In genomic region chr7:2233876-2234275, GRCh38 we compare ENCODE assay signal across 14 cellular contexts. TPM values are rescaled to one million over a fixed set of nuclear protein-coding genes. Genes with fewer than 3 reads are reported as not detected.
DNase-seq lines count a peak whose midpoint lies in the region; ATAC-seq and TF ChIP-seq lines count a peak whose summit lies in the region.
"Had no signal": no experiment of that assay in that cellular context is flagged by ENCODE, and none has a peak within 500 bp of the region (broad histone marks: within the 10 kb centered on the region; RNA-seq: fewer than 3 reads in every experiment).

No MANE protein-coding gene starts in this region.

- no peak overlapping the region for H3K4me3 ChIP-seq in RWPE2 (ENCODE audit: severe bottlenecking)

- H3K4me3 Mint-ChIP-seq in activated CD4-positive, alpha-beta T cell treated with anti-CD3 and anti-CD28 coated beads, Interleukin-2, amount 10 ng/mL, durations not matched to agents 24 days and 14 days, result peak overlapping the region; percentile 58
- peak overlapping the region; percentile 48 for H3K4me3 Mint-ChIP-seq in osteocyte (ENCODE audit: unreplicated experiment)

- no peaks in the 10 kb centered on the region for H3K9me3 ChIP-seq in RWPE2 (ENCODE audit: severe bottlenecking)
- H3K9me3 ChIP-seq: A549, lower lobe of right lung, upper lobe of left lung had no signal

- intact Hi-C loops in activated CD4-positive, alpha-beta T cell treated with anti-CD3 and anti-CD28 coated beads, Interleukin-2, amount 10 ng/mL, durations not matched to agents 24 days and 14 days (cut with micrococcal nuclease), result loop anchor here (5.0 kb wide), 4 partner anchors 118 to 667 kb away; partner anchors contain the start of genes CHST12 and EIF3B

- TF ChIP-seq CTCF in RWPE2 (IDR thresholded peaks at IDR 0.05; ENCODE audit: poor library complexity, severe bottlenecking), result no peak
- no peak for TF ChIP-seq CTCF in osteocyte (IDR thresholded peaks at IDR 0.05)

- H3K36me3 Mint-ChIP-seq in activated CD4-positive, alpha-beta T cell treated with anti-CD3 and anti-CD28 coated beads, Interleukin-2, amount 10 ng/mL, durations not matched to agents 24 days and 14 days (ENCODE audit: low read depth), result peaks cover 37% of the 10 kb centered on the region
- H3K36me3 Mint-ChIP-seq in osteocyte (ENCODE audit: unreplicated experiment), result peaks cover 26% of the 10 kb centered on the region

- DNase-seq in activated CD4-positive, alpha-beta T cell treated with anti-CD3 and anti-CD28 coated beads, Interleukin-2, amount 10 ng/mL, durations not matched to agents 24 days and 14 days, result no peak
- no peak for DNase-seq in activated CD4-positive, alpha-beta T cell treated with anti-CD3 and anti-CD28 coated beads, Interleukin-2, amount 50 U/mL, for 48 hours
- no peak for DNase-seq in RWPE2 (ENCODE audit: low spot score)
- DNase-seq in dermis blood vessel endothelial cell, result peak; percentile 40
- DNase-seq in osteocyte (ENCODE audit: extremely low spot score, unreplicated experiment), result no peak
- no peak for DNase-seq in cerebellar nuclear complex (lab: John Stamatoyannopoulos, UW)
- DNase-seq in DMS153 treated with DMSO at 0.1 percent for 48 hours (lab: John Stamatoyannopoulos, UW; ENCODE audit: unreplicated experiment), result no peak
- DNase-seq in NOMO-1 treated with dmso at 0.1 percent for 144 hours (lab: John Stamatoyannopoulos, UW; ENCODE audit: unreplicated experiment), result no peak
- DNase-seq: lower lobe of right lung, NCI-H2227 treated with DMSO at 0.1 percent for 48 hours, PC-9, T-helper 17 cell had no signal

- peaks cover 55% of the 10 kb centered on the region for H3K36me3 ChIP-seq in RWPE2 (ENCODE audit: low read depth)

- H3K4me1 ChIP-seq in RWPE2 (ENCODE audit: insufficient read depth, poor library complexity, severe bottlenecking), result peaks cover 15% of the 10 kb centered on the region

- peaks cover 21% of the 10 kb centered on the region for H3K4me1 Mint-ChIP-seq in activated CD4-positive, alpha-beta T cell treated with anti-CD3 and anti-CD28 coated beads, Interleukin-2, amount 10 ng/mL, durations not matched to agents 24 days and 14 days
- H3K4me1 Mint-ChIP-seq in osteocyte (ENCODE audit: unreplicated experiment), result peaks cover 14% of the 10 kb centered on the region

- no peak for ATAC-seq in RWPE2 (ENCODE audit: low read depth)

- H3K27ac ChIP-seq in RWPE2 (ENCODE audit: poor library complexity, severe bottlenecking), result peak overlapping the region; percentile 38
- H3K27ac ChIP-seq: PC-9 had no signal

- no peaks in the 10 kb centered on the region for H3K27me3 ChIP-seq in RWPE2 (ENCODE audit: insufficient read depth, poor library complexity, severe bottlenecking)
- H3K27me3 ChIP-seq: upper lobe of left lung had no signal

- H3K9me3 Mint-ChIP-seq in activated CD4-positive, alpha-beta T cell treated with anti-CD3 and anti-CD28 coated beads, Interleukin-2, amount 10 ng/mL, durations not matched to agents 24 days and 14 days, result no peaks in the 10 kb centered on the region
- H3K9me3 Mint-ChIP-seq in osteocyte (ENCODE audit: unreplicated experiment), result no peaks in the 10 kb centered on the region

- H3K27me3 Mint-ChIP-seq in activated CD4-positive, alpha-beta T cell treated with anti-CD3 and anti-CD28 coated beads, Interleukin-2, amount 10 ng/mL, durations not matched to agents 24 days and 14 days, result no peaks in the 10 kb centered on the region
- no peaks in the 10 kb centered on the region for H3K27me3 Mint-ChIP-seq in osteocyte (ENCODE audit: unreplicated experiment)
- H3K27me3 Mint-ChIP-seq: T-helper 17 cell had no signal

- H3K27ac Mint-ChIP-seq in activated CD4-positive, alpha-beta T cell treated with anti-CD3 and anti-CD28 coated beads, Interleukin-2, amount 10 ng/mL, durations not matched to agents 24 days and 14 days, result no peak overlapping the region
- H3K27ac Mint-ChIP-seq in osteocyte (ENCODE audit: unreplicated experiment), result peak overlapping the region; percentile 80

RNA-seq across cellular contexts. Expression of gene MAD1L1, which starts 1.1 kb away (rescaled TPM):
- 48.3 and 54.0 TPM in 2 replicates for total RNA-seq in activated CD4-positive, alpha-beta T cell treated with anti-CD3 and anti-CD28 coated beads, Interleukin-2, amount 10 ng/mL, durations not matched to agents 24 days and 14 days
- total RNA-seq in dermis blood vessel endothelial cell (48.4 and 53.3 TPM in 2 replicates), osteocyte (30.2 and 32.7 TPM in 2 replicates)

RNA-seq across cellular contexts. Expression of gene MRM2, which starts 8.1 kb away (rescaled TPM):
- total RNA-seq in activated CD4-positive, alpha-beta T cell treated with anti-CD3 and anti-CD28 coated beads, Interleukin-2, amount 10 ng/mL, durations not matched to agents 24 days and 14 days, result 47.2 and 47.9 TPM in 2 replicates
- total RNA-seq in dermis blood vessel endothelial cell (15.3 and 20.1 TPM in 2 replicates), osteocyte (18.9 and 21.6 TPM in 2 replicates)

RNA-seq across cellular contexts. Expression of gene NUDT1, which starts 8.2 kb away (rescaled TPM):
- total RNA-seq in activated CD4-positive, alpha-beta T cell treated with anti-CD3 and anti-CD28 coated beads, Interleukin-2, amount 10 ng/mL, durations not matched to agents 24 days and 14 days, result 69.9 and 81.6 TPM in 2 replicates
- total RNA-seq in dermis blood vessel endothelial cell, result 8.0 and 14.2 TPM in 2 replicates
- total RNA-seq in osteocyte, result 12.8 and 14.8 TPM in 2 replicates
